10 cellular contexts compared by ENCODE assay signal in the genomic region with DNA sequence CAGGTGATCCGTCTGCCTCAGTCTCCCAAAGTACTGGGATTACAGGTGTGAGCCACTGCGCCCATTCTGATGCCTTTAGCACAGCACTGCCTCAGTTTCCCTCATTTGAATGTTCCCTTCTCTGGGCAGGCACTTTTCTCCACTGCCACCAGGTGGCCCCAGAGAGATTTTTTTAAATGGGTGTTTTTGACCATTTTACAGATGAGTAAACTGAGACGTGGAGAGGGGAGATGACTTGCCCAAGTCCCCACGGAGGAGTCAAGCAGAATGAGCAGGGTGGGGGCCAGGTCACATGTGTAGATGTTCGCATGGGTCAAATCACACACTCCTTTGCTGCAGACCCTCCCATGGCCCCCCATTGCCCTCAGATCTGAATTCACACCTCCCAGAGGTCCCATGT. TPM values are rescaled to one million over a fixed set of nuclear protein-coding genes. Genes with fewer than 3 reads are reported as not detected.
DNase-seq lines count a peak whose midpoint lies in the region; ATAC-seq, FAIRE-seq and TF ChIP-seq lines count a peak whose summit lies in the region.
"Had no signal": no experiment of that assay in that cellular context is flagged by ENCODE, and none has a peak within 500 bp of the region (broad histone marks: within the 10 kb centered on the region; RNA-seq: fewer than 3 reads in every experiment).

No MANE protein-coding gene starts in this region.

- WGBS in endodermal cell (ENCODE audit: insufficient coverage in 1 of 2, insufficient read length in 1 of 2), 2 experiments: 78 to 83% methylated on average over 4 to 5 of the region's 5 CpGs
- WGBS in psoas muscle, 3 donors: 73 to 77% (median 73%) methylated on average over 5 of the region's 5 CpGs
- 73 to 74% methylated on average over 5 of the region's 5 CpGs for WGBS in aorta, 2 donors

- peak; percentile 58 for TF ChIP-seq CTCF in GM10248 (IDR thresholded peaks at IDR 0.05; ENCODE audit: control extremely low read depth, extremely low read depth, low read depth, missing control alignments)
- TF ChIP-seq CTCF in endodermal cell (conservative IDR thresholded peaks at IDR 0.05): peak; percentile 74
- peak; percentile 32 for TF ChIP-seq CTCF in psoas muscle (IDR thresholded peaks at IDR 0.05)

- intact Hi-C loops in psoas muscle (cut with DNase I) (loop anchor here in 1 of 2 donors (10.0 kb wide), 1 partner anchor 185 kb away; the partner anchor contains the start of gene SSBP4), aorta (cut with DNase I) (no loop called here)

- no peak overlapping the region for H3K27ac Mint-ChIP-seq in endodermal cell

- DNase-seq in GM10248 (ENCODE audit: extremely low spot score): no peak
- peak; percentile 60 for DNase-seq in NAMALWA (ENCODE audit: low spot score)
- DNase-seq in endodermal cell: no peak
- DNase-seq in psoas muscle: no peak
- DNase-seq in aorta: no peak
- DNase-seq in GM12892 (ENCODE audit: insufficient read length): no peak
- DNase-seq: NCI-H748 treated with DMSO at 0.1 percent for 48 hours, T-helper 2 cell had no signal

- no peaks in the 10 kb centered on the region for H3K36me3 Mint-ChIP-seq in endodermal cell (ENCODE audit: low read depth)

- H3K27ac ChIP-seq in endodermal cell (ENCODE audit: low read depth, low read length): no peak overlapping the region
- H3K27ac ChIP-seq in psoas muscle: no peak overlapping the region
- no peak overlapping the region for H3K27ac ChIP-seq in aorta (ENCODE audit: low read depth in 1 of 2, low read length in 2 of 2)

- FAIRE-seq in GM12892 (lab: Jason Lieb, UNC): no peak

- H3K36me3 ChIP-seq in endodermal cell (ENCODE audit: control insufficient read depth, insufficient read depth, low read length) (no peaks in the 10 kb centered on the region), psoas muscle (ENCODE audit: insufficient read depth in 1 of 2, low read depth in 1 of 2) (no peaks in the 10 kb centered on the region), aorta (ENCODE audit: control insufficient read depth in 1 of 2, insufficient read depth in 2 of 2, low read length in 1 of 2) (no peaks in the 10 kb centered on the region)

- H3K4me1 ChIP-seq in endodermal cell (ENCODE audit: control insufficient read depth, insufficient read depth, low read length) (no peaks in the 10 kb centered on the region), psoas muscle (peaks cover 27% of the 10 kb centered on the region), aorta (ENCODE audit: control insufficient read depth in 1 of 2, insufficient read depth in 2 of 2, low read length in 2 of 2) (no peaks in the 10 kb centered on the region)

- ATAC-seq in psoas muscle (no peak), aorta (ENCODE audit: low FRiP score) (no peak), GM21717 (IDR thresholded peaks at IDR 0.05; ENCODE audit: unreplicated experiment) (no peak), GM19395 (IDR thresholded peaks at IDR 0.05; ENCODE audit: unreplicated experiment) (no peak)

- POLR2A ChIA-PET in GM10248 (lab: Yijun Ruan, JAX): no interaction called here

- H3K4me3 Mint-ChIP-seq in endodermal cell: no peak overlapping the region

- H3K9ac ChIP-seq in endodermal cell (ENCODE audit: extremely low read depth, low read length, poor library complexity, severe bottlenecking): no peak overlapping the region

- CTCF ChIA-PET in GM10248 (lab: Yijun Ruan, JAX): interaction anchor here (0.8 to 1.3 kb wide), 4 partner anchors 11 to 182 kb away, joined by 3 to 7 read pairs (median 4); no protein-coding TSS in a partner anchor

- H3K4me3 ChIP-seq in endodermal cell (ENCODE audit: low read length) (no peak overlapping the region), psoas muscle (no peak overlapping the region), aorta (ENCODE audit: low read length in 2 of 2) (no peak overlapping the region)

- H3K27me3 ChIP-seq in endodermal cell (ENCODE audit: control insufficient read depth, insufficient read depth, low read length, poor library complexity, severe bottlenecking) (peaks cover 46% of the 10 kb centered on the region), psoas muscle (ENCODE audit: insufficient read depth in 3 of 3, low read length in 2 of 3) (peaks cover 0 to 25% (median 2%) of the 10 kb centered on the region in 3 donors), aorta (ENCODE audit: control insufficient read depth in 1 of 2, insufficient read depth in 2 of 2, low read length in 1 of 2) (no peaks in the 10 kb centered on the region)

- peaks cover 48% of the 10 kb centered on the region for H3K27me3 Mint-ChIP-seq in endodermal cell (ENCODE audit: insufficient read depth)

- H3K9me3 Mint-ChIP-seq in endodermal cell: no peaks in the 10 kb centered on the region

- H3K9me3 ChIP-seq in endodermal cell (ENCODE audit: control insufficient read depth, low read length) (no peaks in the 10 kb centered on the region), psoas muscle (no peaks in the 10 kb centered on the region), aorta (ENCODE audit: control insufficient read depth, low read length) (peaks cover 8% of the 10 kb centered on the region)

- no peak for TF ChIP-seq POLR2A in GM12892 (IDR thresholded peaks at IDR 0.05; ENCODE audit: low read depth, low read length)

- peaks cover 12% of the 10 kb centered on the region for H3K4me1 Mint-ChIP-seq in endodermal cell

RNA-seq across cellular contexts. Expression of gene PDE4C, which starts 3.2 kb away (rescaled TPM):
- total RNA-seq in endodermal cell (1 to 10 TPM; 1.1 to 2.4 TPM), psoas muscle (1 to 10 TPM in 1 of 4 donors, under 1 TPM in 3; 0.27 to 2.5 (median 0.86) TPM), aorta (1 to 10 TPM; 1.7 to 2.3 TPM)
- 0.93 TPM for polyA plus RNA-seq in endodermal cell (2013, experiment 1 of 2)
- polyA plus RNA-seq in endodermal cell (2013, experiment 2 of 2): 1.1 TPM
- polyA plus RNA-seq in psoas muscle (under 1 TPM; 0.43 to 0.86 (median 0.86) TPM), aorta (under 1 TPM; 0.03 to 0.25 TPM)
- 2.2 TPM for polyA plus RNA-seq in GM12892 (2012; ENCODE audit: missing spikeins)

RNA-seq across cellular contexts. Expression of gene RAB3A, which starts 25.6 kb away (rescaled TPM):
- total RNA-seq in endodermal cell: 1 to 10 TPM; 3.6 to 3.9 TPM
- polyA plus RNA-seq in endodermal cell (2013, experiment 1 of 2): 13.9 TPM
- polyA plus RNA-seq in endodermal cell (2013, experiment 2 of 2): 13.6 TPM
- total RNA-seq in psoas muscle: 1 to 10 TPM in 2 of 4 donors, under 1 TPM in 2; 0.86 to 3.6 (median 1.5) TPM
- polyA plus RNA-seq in psoas muscle: 1 to 10 TPM in 1 of 3 donors, under 1 TPM in 2; 0.44 to 1.4 (median 0.81) TPM
- total RNA-seq in aorta: 1 to 10 TPM; 3.4 to 3.8 TPM
- polyA plus RNA-seq in aorta: 1 to 10 TPM; 2.1 to 2.6 TPM
- polyA plus RNA-seq in GM12892 (2012; ENCODE audit: missing spikeins): 2.2 TPM

RNA-seq across cellular contexts. Expression of gene MPV17L2, which starts 36.5 kb away (rescaled TPM):
- total RNA-seq in endodermal cell (10 to 100 TPM; 20.9 to 21.8 TPM), psoas muscle (10 to 100 TPM in 1 of 4 donors, 1 to 10 TPM in 3; 5.9 to 12.7 (median 8.4) TPM), aorta (1 to 10 TPM; 5.7 to 6.2 TPM)
- 21.9 TPM for polyA plus RNA-seq in endodermal cell (2013, experiment 1 of 2)
- 18.8 TPM for polyA plus RNA-seq in endodermal cell (2013, experiment 2 of 2)
- polyA plus RNA-seq in psoas muscle (10 to 100 TPM; 19.9 to 23.3 (median 20.7) TPM), aorta (10 to 100 TPM in 1 of 2 donors, 1 to 10 TPM in 1; 6.1 to 12.2 TPM)
- polyA plus RNA-seq in GM12892 (2012; ENCODE audit: missing spikeins): 7.1 TPM

RNA-seq across cellular contexts. Expression of gene IQCN, which starts 44.8 kb away (rescaled TPM):
- total RNA-seq in endodermal cell: 1 to 10 TPM; 2.4 to 3.3 TPM
- 3.2 TPM for polyA plus RNA-seq in endodermal cell (2013, experiment 1 of 2)
- 2.7 TPM for polyA plus RNA-seq in endodermal cell (2013, experiment 2 of 2)
- 1 to 10 TPM in 1 of 4 donors, under 1 TPM in 3; 0.32 to 1.5 (median 0.43) TPM for total RNA-seq in psoas muscle
- polyA plus RNA-seq in psoas muscle: under 1 TPM; 0.12 to 0.57 (median 0.17) TPM
- 10 to 100 TPM in 1 of 2 donors, 1 to 10 TPM in 1; 8.1 to 12.2 TPM for total RNA-seq in aorta
- polyA plus RNA-seq in aorta: 10 to 100 TPM in 1 of 2 donors, 1 to 10 TPM in 1; 4.5 to 20.7 TPM
- polyA plus RNA-seq in GM12892 (2012; ENCODE audit: missing spikeins): 0.68 TPM

RNA-seq across cellular contexts. Expression of gene JUND, which starts 51.9 kb away (rescaled TPM):
- total RNA-seq in endodermal cell (100 to 1,000 TPM; 112 to 148 TPM), psoas muscle (10 to 100 TPM; 68.0 to 77.1 (median 72.1) TPM), aorta (100 to 1,000 TPM; 214 to 492 TPM)
- polyA plus RNA-seq in endodermal cell (2013, experiment 1 of 2): 255 TPM
- 262 TPM for polyA plus RNA-seq in endodermal cell (2013, experiment 2 of 2)
- polyA plus RNA-seq in psoas muscle (10 to 100 TPM; 22.7 to 40.3 (median 38.9) TPM), aorta (100 to 1,000 TPM in 1 of 2 donors, 10 to 100 TPM in 1; 62.6 to 161 TPM)
- polyA plus RNA-seq in GM12892 (2012; ENCODE audit: missing spikeins): 6.8 TPM
